In genomic region chr4:13933163-13933562, GRCh38 we compare ENCODE assay signal across 1 cellular context.
TF ChIP-seq lines count a peak whose summit lies in the region.

No MANE protein-coding gene starts in this region.

TF ChIP-seq in H1, 55 proteins besides CTCF, POLR2A, EP300 and RAD21 (continued from another document):
- TF ChIP-seq CHD7 (IDR thresholded peaks at IDR 0.05; ENCODE audit: insufficient replicate concordance, low read length): no peak
- no peak for TF ChIP-seq RBBP5 (IDR thresholded peaks at IDR 0.05; ENCODE audit: borderline replicate concordance, low read depth, low read length)
- no peak for TF ChIP-seq FOSL1 (IDR thresholded peaks at IDR 0.05; ENCODE audit: insufficient read depth, low read depth, low read length)
- TF ChIP-seq ATF3 (IDR thresholded peaks at IDR 0.05; ENCODE audit: insufficient read depth, low read depth, low read length): no peak
- TF ChIP-seq RXRA (IDR thresholded peaks at IDR 0.05; ENCODE audit: insufficient read depth, low read depth, low read length): no peak
- TF ChIP-seq YY1 (IDR thresholded peaks at IDR 0.05; ENCODE audit: low read depth, low read length): no peak
- TF ChIP-seq ATF2 (IDR thresholded peaks at IDR 0.05; ENCODE audit: low read length): no peak
